18 cellular contexts compared by ENCODE assay signal in the genomic region with DNA sequence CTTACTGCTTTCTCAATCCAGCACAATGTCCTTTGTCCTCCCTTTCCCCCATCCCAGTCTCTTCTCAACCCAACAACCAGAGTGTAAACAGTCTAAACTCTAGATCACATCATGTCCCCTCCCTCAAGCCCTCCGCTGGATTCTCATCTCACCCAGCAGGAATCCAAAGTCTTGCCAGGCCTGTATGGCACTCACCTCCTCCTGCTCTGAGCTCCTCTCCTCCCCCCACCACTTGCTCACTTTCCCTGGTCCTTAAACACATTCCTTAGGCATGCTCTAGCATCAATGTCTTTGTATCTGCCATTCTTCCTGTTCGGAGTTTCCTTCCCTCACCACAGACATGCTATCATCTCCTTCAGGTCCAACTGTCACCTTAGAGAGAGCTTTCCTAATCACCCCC.
DNase-seq lines count a peak whose midpoint lies in the region; ATAC-seq and TF ChIP-seq lines count a peak whose summit lies in the region.
"Had no signal": no experiment of that assay in that cellular context is flagged by ENCODE, and none has a peak within 500 bp of the region (broad histone marks: within the 10 kb centered on the region; RNA-seq: fewer than 3 reads in every experiment).

No MANE protein-coding gene starts in this region.

- H3K9me3 ChIP-seq in endodermal cell (ENCODE audit: control insufficient read depth, low read length) (no peaks in the 10 kb centered on the region), lower lobe of right lung (no peaks in the 10 kb centered on the region), subcutaneous abdominal adipose tissue (ENCODE audit: control insufficient read depth in 5 of 5, low read length in 5 of 5) (no peaks in the 10 kb centered on the region)

- H3K27ac ChIP-seq in GM23338 (ENCODE audit: low read depth) (no peak overlapping the region), endodermal cell (ENCODE audit: low read depth, low read length) (no peak overlapping the region), lower lobe of right lung (no peak overlapping the region), subcutaneous abdominal adipose tissue (ENCODE audit: low read depth, low read length) (peak overlapping the region; percentile 77)

- DNase-seq in GM23338 (ENCODE audit: low spot score) (peak; percentile 18), endodermal cell (peak; percentile 42), lower lobe of right lung (no peak)
- DNase-seq in activated CD4-positive, CD25-positive, alpha-beta regulatory T cell (lab: John Stamatoyannopoulos, UW): no peak
- no peak for DNase-seq in activated naive CD4-positive, alpha-beta T cell (lab: John Stamatoyannopoulos, UW)
- DNase-seq: Calu3; CD4-positive, alpha-beta memory T cell; GOT3; KBM-7; NCI-H1105; NCI-H1694; NCI-H2081 treated with DMSO at 0.1 percent for 48 hours; NCI-H510A; NCI-H748 treated with DMSO at 0.1 percent for 48 hours; NK-92 treated with Interleukin-12 subunit alpha and Interleukin-12 subunit beta, amount 100 ng/mL, for 24 hours; Right ventricle myocardium superior had no signal

- no peak overlapping the region for H2AFZ ChIP-seq in GM23338

- H3K36me3 ChIP-seq in GM23338 (ENCODE audit: insufficient read depth) (no peaks in the 10 kb centered on the region), endodermal cell (ENCODE audit: control insufficient read depth, insufficient read depth, low read length) (peaks cover 94% of the 10 kb centered on the region), lower lobe of right lung (peaks cover 70% of the 10 kb centered on the region), subcutaneous abdominal adipose tissue (ENCODE audit: control insufficient read depth in 5 of 5, insufficient read depth in 5 of 5, low read length in 5 of 5) (peaks cover 38 to 79% (median 52%) of the 10 kb centered on the region in 5 donors)

- H3K4me1 Mint-ChIP-seq in GM23338 (peaks cover 18% of the 10 kb centered on the region; the same call in 2 of the 3 replicates), endodermal cell (peaks cover 32% of the 10 kb centered on the region)

- no peaks in the 10 kb centered on the region for H3K79me2 ChIP-seq in GM23338 (replicated peaks; ENCODE audit: insufficient read depth)

- no peak overlapping the region for H3K27ac Mint-ChIP-seq in GM23338
- H3K27ac Mint-ChIP-seq in endodermal cell: no peak overlapping the region
- H3K27ac Mint-ChIP-seq: CD4-positive, alpha-beta memory T cell had no signal

- intact Hi-C loops in lower lobe of right lung (cut with DNase I): no loop called here

- H3K4me2 ChIP-seq in GM23338: no peak overlapping the region

- peaks cover 5% of the 10 kb centered on the region; the same call in 2 of the 3 replicates for H3K36me3 Mint-ChIP-seq in GM23338 (ENCODE audit: low read depth)
- H3K36me3 Mint-ChIP-seq in endodermal cell (ENCODE audit: low read depth): peaks cover 37% of the 10 kb centered on the region

- TF ChIP-seq CTCF in GM23338 (conservative IDR thresholded peaks at IDR 0.05; ENCODE audit: low read depth in 2 of 2): no peak
- no peak for TF ChIP-seq CTCF in endodermal cell (conservative IDR thresholded peaks at IDR 0.05)
- no peak for TF ChIP-seq CTCF in lower lobe of right lung (IDR thresholded peaks at IDR 0.05)

- no peaks in the 10 kb centered on the region for H3K27me3 Mint-ChIP-seq in GM23338 (ENCODE audit: insufficient read depth, low read depth, poor library complexity)
- no peaks in the 10 kb centered on the region for H3K27me3 Mint-ChIP-seq in endodermal cell (ENCODE audit: insufficient read depth)

- no peaks in the 10 kb centered on the region for H4K20me1 ChIP-seq in GM23338 (replicated peaks; ENCODE audit: insufficient read depth)

- H3K4me3 ChIP-seq in GM23338: no peak overlapping the region
- no peak overlapping the region for H3K4me3 ChIP-seq in endodermal cell (ENCODE audit: low read length)
- H3K4me3 ChIP-seq in lower lobe of right lung: no peak overlapping the region
- no peak overlapping the region for H3K4me3 ChIP-seq in subcutaneous abdominal adipose tissue (ENCODE audit: low read depth in 1 of 5, low read length in 5 of 5)

- no peak overlapping the region for H3K4me3 Mint-ChIP-seq in GM23338
- H3K4me3 Mint-ChIP-seq in endodermal cell: no peak overlapping the region
- H3K4me3 Mint-ChIP-seq: CD4-positive, alpha-beta memory T cell had no signal

- peak; percentile 62 for ATAC-seq in GM23338
- ATAC-seq in lower lobe of right lung: peak; percentile 50 to 55
- ATAC-seq in GM19452 (IDR thresholded peaks at IDR 0.05; ENCODE audit: unreplicated experiment): no peak

- H3K9me3 Mint-ChIP-seq in GM23338: no peaks in the 10 kb centered on the region
- no peaks in the 10 kb centered on the region for H3K9me3 Mint-ChIP-seq in endodermal cell
- H3K9me3 Mint-ChIP-seq: CD4-positive, alpha-beta memory T cell had no signal

- no peaks in the 10 kb centered on the region for H3F3A ChIP-seq in GM23338 (replicated peaks; ENCODE audit: low read depth)

- H3K9me2 ChIP-seq in GM23338 (ENCODE audit: insufficient read depth): no peaks in the 10 kb centered on the region

- H3K27me3 ChIP-seq in GM23338 (ENCODE audit: insufficient read depth) (no peaks in the 10 kb centered on the region), endodermal cell (ENCODE audit: control insufficient read depth, insufficient read depth, low read length, poor library complexity, severe bottlenecking) (no peaks in the 10 kb centered on the region), lower lobe of right lung (ENCODE audit: low read depth) (no peaks in the 10 kb centered on the region), subcutaneous abdominal adipose tissue (ENCODE audit: control insufficient read depth in 5 of 5, insufficient read depth in 4 of 5, low read length in 5 of 5) (no peaks in the 10 kb centered on the region)

- 52 to 89% methylated on average over 2 of the region's 2 CpGs for WGBS in endodermal cell (ENCODE audit: insufficient coverage in 1 of 2, insufficient read length in 1 of 2), 2 experiments

- no peaks in the 10 kb centered on the region for H3K4me1 ChIP-seq in GM23338 (ENCODE audit: insufficient read depth)
- H3K4me1 ChIP-seq in endodermal cell (ENCODE audit: control insufficient read depth, insufficient read depth, low read length): no peaks in the 10 kb centered on the region
- H3K4me1 ChIP-seq in lower lobe of right lung: no peaks in the 10 kb centered on the region
- peaks cover 0 to 28% (median 9%) of the 10 kb centered on the region in 5 donors for H3K4me1 ChIP-seq in subcutaneous abdominal adipose tissue (ENCODE audit: control insufficient read depth in 5 of 5, insufficient read depth in 5 of 5, low read length in 5 of 5)

- H3K9ac ChIP-seq in endodermal cell (ENCODE audit: extremely low read depth, low read length, poor library complexity, severe bottlenecking): no peak overlapping the region
- peak overlapping the region in 2 of 5 donors; percentile 14 to 52 for H3K9ac ChIP-seq in subcutaneous abdominal adipose tissue (ENCODE audit: low read length in 5 of 5)

TF ChIP-seq in GM23338, 12 proteins besides CTCF, POLR2A, EP300 and RAD21:
- TF ChIP-seq NANOG (IDR thresholded peaks at IDR 0.05; ENCODE audit: borderline replicate concordance): no peak

Comparison
In these comparisons a context has a peak if more than half of its experiments do, and no peak if none do; other contexts are left out.
1. DNase-seq: peak in GM23338 (single experiment) and endodermal cell (single experiment); none in lower lobe of right lung (single experiment), activated CD4-positive, CD25-positive, alpha-beta regulatory T cell (0 of 4) and activated naive CD4-positive, alpha-beta T cell (0 of 4).